Comparison of ENCODE assay signal across 1 cellular context in the genomic region with DNA sequence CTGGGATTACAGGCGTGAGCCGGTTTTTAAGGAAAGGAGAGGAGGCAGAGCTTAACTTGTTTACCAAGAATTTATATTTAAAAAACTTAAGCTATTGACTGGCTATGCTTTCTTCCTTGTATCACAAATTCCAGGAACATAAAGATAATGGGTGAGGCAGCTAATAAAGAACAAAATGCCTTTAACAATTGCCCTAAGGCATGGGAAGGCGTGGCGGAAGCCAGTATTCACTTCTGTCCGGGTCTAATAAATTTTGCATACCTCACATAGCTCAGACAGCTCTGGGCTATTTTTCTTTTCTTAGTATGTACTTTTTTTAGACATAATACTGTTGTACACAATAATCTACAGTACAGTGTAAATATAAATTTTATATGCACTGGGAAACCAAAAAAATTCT.
TF ChIP-seq lines count a peak whose summit lies in the region.

No MANE protein-coding gene starts in this region.

TF ChIP-seq in SK-N-SH treated with all-trans-retinoic acid at 6 μM for 48 hours, 23 proteins besides CTCF, POLR2A, EP300 and RAD21 (continued from another document):
- TF ChIP-seq, protein P1, sequence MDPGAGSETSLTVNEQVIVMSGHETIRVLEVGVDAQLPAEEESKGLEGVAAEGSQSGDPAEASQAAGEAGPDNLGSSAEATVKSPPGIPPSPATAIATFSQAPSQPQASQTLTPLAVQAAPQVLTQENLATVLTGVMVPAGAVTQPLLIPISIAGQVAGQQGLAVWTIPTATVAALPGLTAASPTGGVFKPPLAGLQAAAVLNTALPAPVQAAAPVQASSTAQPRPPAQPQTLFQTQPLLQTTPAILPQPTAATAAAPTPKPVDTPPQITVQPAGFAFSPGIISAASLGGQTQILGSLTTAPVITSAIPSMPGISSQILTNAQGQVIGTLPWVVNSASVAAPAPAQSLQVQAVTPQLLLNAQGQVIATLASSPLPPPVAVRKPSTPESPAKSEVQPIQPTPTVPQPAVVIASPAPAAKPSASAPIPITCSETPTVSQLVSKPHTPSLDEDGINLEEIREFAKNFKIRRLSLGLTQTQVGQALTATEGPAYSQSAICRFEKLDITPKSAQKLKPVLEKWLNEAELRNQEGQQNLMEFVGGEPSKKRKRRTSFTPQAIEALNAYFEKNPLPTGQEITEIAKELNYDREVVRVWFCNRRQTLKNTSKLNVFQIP (CRISPR knock-in tag; IDR thresholded peaks at IDR 0.05; ENCODE audit: borderline replicate concordance, low read depth): no peak
- TF ChIP-seq ZNF8 (CRISPR knock-in tag; IDR thresholded peaks at IDR 0.05) (no peak), ZNF565 (CRISPR knock-in tag; conservative IDR thresholded peaks at IDR 0.05; ENCODE audit: low read depth) (no peak), TOX (CRISPR knock-in tag; IDR thresholded peaks at IDR 0.05; ENCODE audit: borderline replicate concordance) (no peak), ZFP30 (CRISPR knock-in tag; IDR thresholded peaks at IDR 0.05) (no peak), SNAI2 (CRISPR knock-in tag; IDR thresholded peaks at IDR 0.05) (no peak), ESRRG (CRISPR knock-in tag; IDR thresholded peaks at IDR 0.05) (no peak)
